ENCODE assay signal across 22 cellular contexts in the genomic region with DNA sequence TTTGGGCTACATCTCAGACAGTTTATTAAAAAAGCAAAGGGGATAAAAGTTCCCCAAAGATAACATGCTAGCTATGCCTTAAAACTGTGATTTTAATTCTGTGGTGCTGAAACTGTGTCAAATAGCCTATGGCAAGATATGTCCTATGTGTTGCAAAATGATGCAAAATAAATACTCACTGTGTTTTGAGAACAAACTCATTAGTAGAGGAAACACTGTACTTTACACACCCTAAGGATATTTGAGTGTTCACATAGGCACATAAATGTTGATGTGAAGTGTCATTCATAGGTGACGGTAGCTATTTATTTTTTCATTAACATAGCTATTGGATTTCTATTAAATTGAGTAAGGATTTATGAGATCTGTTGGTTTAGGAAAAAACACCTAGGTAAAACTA.
"Had no signal": no experiment of that assay in that cellular context is flagged by ENCODE, and none has a peak within 500 bp of the region (broad histone marks: within the 10 kb centered on the region; RNA-seq: fewer than 3 reads in every experiment).

No MANE protein-coding gene starts in this region.

- H3K27ac ChIP-seq: body of pancreas, dorsolateral prefrontal cortex, spleen, thoracic aorta had no signal

- H3K9me3 ChIP-seq: body of pancreas, thoracic aorta had no signal

- H3K4me3 ChIP-seq: body of pancreas, dorsolateral prefrontal cortex, lung, spleen, thoracic aorta had no signal

- ATAC-seq: activated CD8-positive, alpha-beta memory T cell treated with anti-CD3 and anti-CD28 coated beads, Interleukin-2, amount 10 ng/mL, durations not matched to agents 7 days and 5 days; body of pancreas; left colon; natural killer cell treated with Interleukin-12 subunit alpha and Interleukin-12 subunit beta and Interleukin-15 and Interleukin-18, amount 100 ng/mL, for 72 hours; stimulated activated memory B cell treated with anti-CD40 and anti-IgM and Interleukin-4, amounts not matched to agents 10 μg/mL and 1 μg/mL and 100 μg/mL, for 72 hours had no signal

- DNase-seq: activated CD4-positive, alpha-beta memory T cell treated with anti-CD3 and anti-CD28 coated beads, Interleukin-2, amount 10 ng/mL, durations not matched to agents 7 days and 5 days; activated CD4-positive, alpha-beta T cell treated with anti-CD3 and anti-CD28 coated beads for 48 hours; activated CD4-positive, CD25-positive, alpha-beta regulatory T cell; activated CD8-positive, alpha-beta memory T cell treated with anti-CD3 and anti-CD28 coated beads, Interleukin-2, amount 10 ng/mL, durations not matched to agents 7 days and 5 days; activated naive CD4-positive, alpha-beta T cell; activated naive CD8-positive, alpha-beta T cell treated with anti-CD3 and anti-CD28 coated beads for 36 hours; amygdala; body of pancreas; central memory CD4-positive, alpha-beta T cell; dorsolateral prefrontal cortex; hypothalamus; islet precursor cell; left colon; posterior cingulate gyrus; retina; spleen; stimulated activated CD4-positive, alpha-beta T cell treated with anti-CD3 and anti-CD28 coated beads, Interleukin-4, amount 100 ng/mL, for 4 hours; T-helper 9 cell had no signal

- H3K36me3 ChIP-seq: spleen, thoracic aorta had no signal

- H3K4me1 ChIP-seq: body of pancreas, spleen had no signal

- H3K27me3 ChIP-seq: body of pancreas, spleen had no signal
